ENCODE assay signal across 19 cellular contexts in genomic region chr20:23136893-23137745, GRCh38. TPM values are rescaled to one million over a fixed set of nuclear protein-coding genes. Genes with fewer than 3 reads are reported as not detected.
DNase-seq lines count a peak whose midpoint lies in the region; ATAC-seq, FAIRE-seq and TF ChIP-seq lines count a peak whose summit lies in the region.
"Had no signal": no experiment of that assay in that cellular context is flagged by ENCODE, and none has a peak within 500 bp of the region (broad histone marks: within the 10 kb centered on the region; RNA-seq: fewer than 3 reads in every experiment).

No MANE protein-coding gene starts in this region.

- H3K79me2 ChIP-seq in H1 (ENCODE audit: control insufficient read depth in 1 of 2, insufficient read depth in 2 of 2, low read length in 2 of 2) (no peaks in the 10 kb centered on the region), osteoblast (ENCODE audit: insufficient read depth, low read length) (no peaks in the 10 kb centered on the region)

- H3K4me3 Mint-ChIP-seq in Caco-2 (ENCODE audit: unreplicated experiment), result no peak overlapping the region
- H3K4me3 Mint-ChIP-seq: naive thymus-derived CD4-positive, alpha-beta T cell had no signal

- no peak overlapping the region for H3K23ac ChIP-seq in H1 (ENCODE audit: insufficient read length)

- DNase-seq in Caco-2 (peak in 1 of 2 experiments; percentile 47), LHCN-M2 (ENCODE audit: low read depth) (peak; percentile 97), H1 (ENCODE audit: low read depth in 1 of 2, low spot score in 2 of 2) (no peak), psoas muscle (peak; percentile 89 to 97), osteoblast (ENCODE audit: insufficient read length, low spot score, missing footprints) (no peak), AG08396 (ENCODE audit: low spot score) (no peak), OCI-M2 (lab: John Stamatoyannopoulos, UW; ENCODE audit: unreplicated experiment) (no peak)
- no peak for DNase-seq in activated CD4-positive, alpha-beta T cell treated with anti-CD3 and anti-CD28 coated beads for 48 hours
- DNase-seq: activated gamma-delta T cell; DMS 273 treated with DMSO at 0.1 percent for 48 hours; hippocampal formation; naive thymus-derived CD4-positive, alpha-beta T cell; NCI-H345; SW 1271; thyroid gland had no signal

- no peak overlapping the region for H3K18ac ChIP-seq in H1 (ENCODE audit: extremely low read depth, low read length)

- H4K20me1 ChIP-seq in H1 (replicated peaks in 1 of 2; ENCODE audit: control insufficient read depth in 1 of 2, insufficient read depth in 2 of 2, low read length in 2 of 2), result no peaks in the 10 kb centered on the region
- H4K20me1 ChIP-seq in osteoblast (ENCODE audit: insufficient read depth, low read length), result no peaks in the 10 kb centered on the region

- no peaks in the 10 kb centered on the region for H3K27me3 Mint-ChIP-seq in Caco-2 (ENCODE audit: insufficient read depth, unreplicated experiment)

- H4K8ac ChIP-seq in H1 (ENCODE audit: extremely low read depth, insufficient read depth, low read length), result no peak overlapping the region

- H2AK5ac ChIP-seq in H1 (ENCODE audit: low read depth, low read length), result no peak overlapping the region

- CTCF ChIA-PET in Caco-2 (lab: Charles Lee), result no interaction called here
- CTCF ChIA-PET in H1 (lab: Charles Lee; ENCODE audit: partially characterized antibody), result interaction anchor here (0.9 to 1.7 kb wide), 3 partner anchors 23 to 74 kb away, joined by 3 to 5 read pairs (median 4); no protein-coding TSS in a partner anchor

- TF ChIP-seq RAD21 in H1 (IDR thresholded peaks at IDR 0.05 in 1 of 2, conservative IDR thresholded peaks at IDR 0.05 in 1 of 2; ENCODE audit: low read depth in 2 of 2, low read length in 2 of 2), result no peak

- no peak overlapping the region for H2BK120ac ChIP-seq in H1 (replicated peaks; ENCODE audit: low read depth, low read length)

- H4K91ac ChIP-seq in H1 (replicated peaks; ENCODE audit: insufficient read length, low read length), result no peak overlapping the region

- no peak overlapping the region for H3K4ac ChIP-seq in H1 (replicated peaks; ENCODE audit: insufficient read length, low read depth, low read length)

- H2BK12ac ChIP-seq in H1 (ENCODE audit: low read depth, low read length), result no peak overlapping the region

- H2BK15ac ChIP-seq in H1 (ENCODE audit: low read length), result no peak overlapping the region

- no peak overlapping the region for H3K4me3 ChIP-seq in Caco-2 (ENCODE audit: low read depth, low read length)
- H3K4me3 ChIP-seq in H1 (ENCODE audit: extremely low read depth in 1 of 4, insufficient read depth in 2 of 4, low read depth in 3 of 4, low read length in 4 of 4), result no peak overlapping the region
- H3K4me3 ChIP-seq in psoas muscle, result peak overlapping the region; percentile 30
- H3K4me3 ChIP-seq in osteoblast (ENCODE audit: insufficient read depth, low read length), result no peak overlapping the region
- H3K4me3 ChIP-seq: ascending aorta, left lung, prostate gland, thyroid gland had no signal

- H2AFZ ChIP-seq in H1 (ENCODE audit: low read length) (no peak overlapping the region), osteoblast (ENCODE audit: low read length) (no peak overlapping the region)

- H3K4me2 ChIP-seq in H1 (ENCODE audit: insufficient read depth in 1 of 2, low read depth in 2 of 2, low read length in 2 of 2) (no peak overlapping the region), osteoblast (ENCODE audit: insufficient read depth, low read length) (no peak overlapping the region)

- H3K9ac ChIP-seq in H1 (replicated peaks in 1 of 4; ENCODE audit: extremely low read depth in 1 of 4, low read depth in 3 of 4, low read length in 3 of 4), result no peak overlapping the region

- POLR2A ChIA-PET in Caco-2 (lab: Charles Lee) (no interaction called here), H1 (lab: Charles Lee; ENCODE audit: partially characterized antibody) (no interaction called here)

- H3K79me1 ChIP-seq in H1 (ENCODE audit: low read depth, low read length), result no peaks in the 10 kb centered on the region

- H2BK5ac ChIP-seq in H1 (ENCODE audit: low read depth, low read length), result no peak overlapping the region

- H2BK20ac ChIP-seq in H1 (ENCODE audit: low read length), result no peak overlapping the region

- H3K4me1 ChIP-seq in Caco-2 (no peaks in the 10 kb centered on the region), H1 (replicated peaks in 1 of 4; ENCODE audit: control insufficient read depth in 3 of 4, insufficient read depth in 4 of 4, low read length in 3 of 4) (peaks cover 0 to 3% (median 0%) of the 10 kb centered on the region in 4 experiments; a peak in 1 of 7 replicates), psoas muscle (peaks cover 59% of the 10 kb centered on the region), osteoblast (ENCODE audit: insufficient read depth, low read length) (peaks cover 2% of the 10 kb centered on the region)
- H3K4me1 ChIP-seq: prostate gland had no signal

- H3K56ac ChIP-seq in H1 (replicated peaks; ENCODE audit: insufficient read length, low read depth, low read length), result no peak overlapping the region

- no peaks in the 10 kb centered on the region for H3K36me3 Mint-ChIP-seq in Caco-2 (ENCODE audit: insufficient read depth, unreplicated experiment)
- H3K36me3 Mint-ChIP-seq: naive thymus-derived CD4-positive, alpha-beta T cell had no signal

- no peaks in the 10 kb centered on the region for H3K23me2 ChIP-seq in H1 (ENCODE audit: low read depth, low read length)

- H3K9me3 Mint-ChIP-seq in Caco-2 (ENCODE audit: unreplicated experiment), result no peaks in the 10 kb centered on the region
- H3K9me3 Mint-ChIP-seq: naive thymus-derived CD4-positive, alpha-beta T cell had no signal

- intact Hi-C loops in Caco-2 (cut with micrococcal nuclease; ENCODE audit: unreplicated experiment) (no loop called here), psoas muscle (cut with DNase I) (loop anchor here in 1 of 2 donors (5.0 kb wide), 1 partner anchor 275 kb away; no protein-coding TSS in a partner anchor)

- H3K27ac Mint-ChIP-seq in Caco-2 (ENCODE audit: unreplicated experiment), result peak overlapping the region; percentile 22
- H3K27ac Mint-ChIP-seq: naive thymus-derived CD4-positive, alpha-beta T cell had no signal

- WGBS in H1 (ENCODE audit: extremely low coverage in 1 of 2, insufficient coverage in 1 of 2, insufficient read length in 1 of 2, insufficient replicate concordance in 2 of 2, low coverage in 1 of 2, low lambda C conversion rate in 2 of 2, missing lambda C conversion rate in 1 of 2), 2 experiments, result 83% methylated on average over 19 of the region's 20 CpGs; no CpG with 5 or more reads in 1 of the 2 experiments
- 39 to 50% (median 46%) methylated on average over 20 of the region's 20 CpGs for WGBS in psoas muscle, 3 donors

- TF ChIP-seq CTCF in Caco-2 (IDR thresholded peaks at IDR 0.05; ENCODE audit: insufficient read depth in 1 of 2, low read depth in 1 of 2, low read length in 1 of 2, severe bottlenecking in 1 of 2, unreplicated experiment in 1 of 2) (no peak), H1 (IDR thresholded peaks at IDR 0.05; ENCODE audit: control extremely low read depth in 1 of 3, insufficient read depth in 1 of 3, low read depth in 1 of 3, low read length in 3 of 3) (no peak), psoas muscle (IDR thresholded peaks at IDR 0.05) (no peak), osteoblast (IDR thresholded peaks at IDR 0.05; ENCODE audit: extremely low read depth, low read depth, low read length) (no peak)

- H4K5ac ChIP-seq in H1 (ENCODE audit: insufficient read length, low read depth, low read length), result no peak overlapping the region

- TF ChIP-seq POLR2A in H1 (IDR thresholded peaks at IDR 0.05; ENCODE audit: control extremely low read depth in 1 of 2, low read depth in 2 of 2, low read length in 2 of 2), result no peak

- peak; percentile 96 to 98 (median 98) for ATAC-seq in psoas muscle
- ATAC-seq: left lung; naive thymus-derived CD4-positive, alpha-beta T cell had no signal

- no peak for TF ChIP-seq EP300 in H1 (IDR thresholded peaks at IDR 0.05; ENCODE audit: borderline replicate concordance in 1 of 2, low read depth in 2 of 2, low read length in 2 of 2)

- BruUV-seq in Caco-2 (replicated peaks; lab: Mats Ljungman, UMichigan), result no TSS peak

- H3K36me3 ChIP-seq in Caco-2 (ENCODE audit: control insufficient read depth, insufficient read depth, low read length) (no peaks in the 10 kb centered on the region), H1 (ENCODE audit: control insufficient read depth in 2 of 4, insufficient read depth in 4 of 4, low read length in 3 of 4) (no peaks in the 10 kb centered on the region), psoas muscle (ENCODE audit: insufficient read depth in 1 of 2, low read depth in 1 of 2) (no peaks in the 10 kb centered on the region), osteoblast (ENCODE audit: insufficient read depth, low read length) (no peaks in the 10 kb centered on the region)
- H3K36me3 ChIP-seq: ascending aorta, left lung, prostate gland, thyroid gland had no signal

- H3K9me3 ChIP-seq in Caco-2 (no peaks in the 10 kb centered on the region), H1 (ENCODE audit: insufficient read depth in 2 of 2, low read depth in 1 of 2, low read length in 1 of 2) (no peaks in the 10 kb centered on the region; a peak in 1 of 4 replicates), psoas muscle (no peaks in the 10 kb centered on the region), osteoblast (ENCODE audit: low read depth, low read length) (no peaks in the 10 kb centered on the region)
- H3K9me3 ChIP-seq: ascending aorta, left lung, prostate gland, thyroid gland had no signal

- no peaks in the 10 kb centered on the region for H3K27me3 ChIP-seq in Caco-2 (replicated peaks; ENCODE audit: control insufficient read depth, insufficient read depth, low read length)
- H3K27me3 ChIP-seq in H1 (replicated peaks in 1 of 4; ENCODE audit: control insufficient read depth in 3 of 4, extremely low read depth in 1 of 4, insufficient read depth in 3 of 4, low read length in 3 of 4), result no peaks in the 10 kb centered on the region
- H3K27me3 ChIP-seq in psoas muscle (ENCODE audit: insufficient read depth in 3 of 3, low read length in 2 of 3), result no peaks in the 10 kb centered on the region
- H3K27me3 ChIP-seq in osteoblast (ENCODE audit: insufficient read depth, low read length), result no peaks in the 10 kb centered on the region
- H3K27me3 ChIP-seq: ascending aorta, left lung, thyroid gland had no signal

- H3K4me1 Mint-ChIP-seq in Caco-2 (ENCODE audit: low read depth, unreplicated experiment), result no peaks in the 10 kb centered on the region

- H3K14ac ChIP-seq in H1 (ENCODE audit: insufficient read length), result no peak overlapping the region

- FAIRE-seq in H1 (lab: Jason Lieb, UNC), result no peak

- no peak overlapping the region for H3K27ac ChIP-seq in H1 (ENCODE audit: low read depth, low read length)
- H3K27ac ChIP-seq in psoas muscle, result peak overlapping the region; percentile 91
- no peak overlapping the region for H3K27ac ChIP-seq in osteoblast (ENCODE audit: low read depth, low read length)
- H3K27ac ChIP-seq: ascending aorta, prostate gland, thyroid gland, VCaP had no signal

RNA-seq across cellular contexts. Expression of gene CD93, which starts 51.0 kb away (rescaled TPM):
- not detected in 2 replicates for total RNA-seq in Caco-2 (2022)
- total RNA-seq in LHCN-M2 (2014; rRNA removed), result not detected in 2 replicates
- polyA plus RNA-seq in LHCN-M2 (2012), result not detected
- total RNA-seq in H1 (2021; fragmentation: NEBNext Ultra II Directional; extraction: Animal tissue kit (Norgen Biotek cat#: 25700)), result 0.07 TPM in 1 of 2 replicates, not detected in the other
- under 0.01 and 0.02 TPM in 2 replicates for polyA plus RNA-seq in H1 (2011; rRNA removed)
- polyA plus RNA-seq in H1 (2011; cell fraction: cytosol; rRNA removed), result 0.01 TPM
- polyA plus RNA-seq in H1 (2011; cell fraction: nucleus; rRNA removed), result 0.03 TPM
- polyA plus RNA-seq in H1 (2012, experiment 1 of 2), result 0.03 to 0.04 TPM (median 0.03 TPM) in 3 of 4 replicates, not detected in the other
- polyA plus RNA-seq in H1 (2012, experiment 2 of 2), result not detected
- 0.08 TPM for polyA plus RNA-seq in H1 (2013, experiment 1 of 2)
- polyA plus RNA-seq in H1 (2013, experiment 2 of 2), result 0.07 TPM
- polyA minus RNA-seq in H1 (2011; rRNA and poly(A)+ RNA removed), result 0.02 and 0.03 TPM in 2 replicates
- not detected for polyA minus RNA-seq in H1 (2011; cell fraction: cytosol; rRNA and poly(A)+ RNA removed)
- polyA minus RNA-seq in H1 (2011; cell fraction: nucleus; rRNA and poly(A)+ RNA removed), result not detected
- total RNA-seq in psoas muscle, result 10 to 100 TPM; 17.6 to 35.7 (median 34.6) TPM
- polyA plus RNA-seq in psoas muscle, result 10 to 100 TPM in 1 of 3 donors, 1 to 10 TPM in 2; 7.7 to 15.5 (median 9.5) TPM
- not detected in 2 replicates for total RNA-seq in osteoblast

Comparison
In these comparisons a context has a peak if more than half of its experiments do, and no peak if none do; other contexts are left out.
1. DNase-seq: peak in LHCN-M2 (single experiment) and psoas muscle (2 of 2); none in H1 (0 of 2), osteoblast (single experiment), AG08396 (single experiment), activated CD4-positive, alpha-beta T cell treated with anti-CD3 and anti-CD28 coated beads for 48 hours (single experiment) and OCI-M2 (single experiment).
2. RNA of gene CD93, which starts 51.0 kb away (total RNA-seq): 17.6 to 35.7 TPM in psoas muscle; 0.07 TPM in H1, not detected in Caco-2, not detected in LHCN-M2 and not detected in osteoblast; every median in the first group is over 10 times any median in the second.